In genomic region chr2:1147873-1148612, GRCh38 we compare ENCODE assay signal across 24 cellular contexts.
"Had no signal": no experiment of that assay in that cellular context is flagged by ENCODE, and none has a peak within 500 bp of the region (broad histone marks: within the 10 kb centered on the region; RNA-seq: fewer than 3 reads in every experiment).

No MANE protein-coding gene starts in this region.

- H3K4me1 Mint-ChIP-seq: immature natural killer cell, nephron had no signal

- DNase-seq: activated CD4-positive, alpha-beta T cell treated with anti-CD3 and anti-CD28 coated beads for 48 hours; activated CD4-positive, alpha-beta T cell treated with anti-CD3 and anti-CD28 coated beads, Interleukin-2, amount 50 U/mL, for 48 hours; activated CD8-positive, alpha-beta memory T cell treated with anti-CD3 and anti-CD28 coated beads for 24 hours; activated effector memory CD4-positive, alpha-beta T cell treated with Interleukin-2 at 50 U/mL for 16 hours; activated naive CD4-positive, alpha-beta T cell treated with Interleukin-2 at 50 U/mL for 16 hours; anterior cingulate cortex; colonic mucosa; foreskin fibroblast; head of caudate nucleus; hypothalamus; immature natural killer cell; kidney; left colon; mammary epithelial cell; ovary; psoas muscle; stimulated activated CD4-positive, alpha-beta T cell treated with anti-CD3 and anti-CD28 coated beads, Interleukin-1b, Interleukin-23, amount 100 ng/mL, for 48 hours; stimulated activated CD4-positive, alpha-beta T cell treated with anti-CD3 and anti-CD28 coated beads, Interleukin-4, amount 100 ng/mL, for 4 hours; stimulated activated CD8-positive, alpha-beta memory T cell treated with anti-CD3 and anti-CD28 coated beads, Interleukin-4, amount 100 ng/mL, for 48 hours; stimulated activated naive CD4-positive, alpha-beta T cell treated with Interleukin-2 at 50 U/mL for 16 hours; transverse colon had no signal

- H3K9me3 Mint-ChIP-seq: immature natural killer cell had no signal

- H3K4me3 Mint-ChIP-seq: activated naive CD8-positive, alpha-beta T cell; immature natural killer cell; nephron had no signal

- H3K36me3 Mint-ChIP-seq: immature natural killer cell had no signal

- H3K27me3 Mint-ChIP-seq: activated naive CD8-positive, alpha-beta T cell had no signal

- H3K4me1 ChIP-seq: colonic mucosa, psoas muscle, transverse colon had no signal

- H3K9me3 ChIP-seq: colonic mucosa, ovary, psoas muscle, transverse colon had no signal

- H3K27me3 ChIP-seq: colonic mucosa, ovary, transverse colon had no signal

- H3K36me3 ChIP-seq: colonic mucosa, ovary, transverse colon had no signal

- H3K4me3 ChIP-seq: colonic mucosa, ovary, psoas muscle, smooth muscle cell, transverse colon had no signal

- H3K27ac ChIP-seq: colonic mucosa, ovary, psoas muscle, transverse colon had no signal

- H3K27ac Mint-ChIP-seq: activated naive CD8-positive, alpha-beta T cell; immature natural killer cell; nephron had no signal

- H3K4me2 ChIP-seq: smooth muscle cell had no signal
